16 cellular contexts compared by ENCODE assay signal in the genomic region with DNA sequence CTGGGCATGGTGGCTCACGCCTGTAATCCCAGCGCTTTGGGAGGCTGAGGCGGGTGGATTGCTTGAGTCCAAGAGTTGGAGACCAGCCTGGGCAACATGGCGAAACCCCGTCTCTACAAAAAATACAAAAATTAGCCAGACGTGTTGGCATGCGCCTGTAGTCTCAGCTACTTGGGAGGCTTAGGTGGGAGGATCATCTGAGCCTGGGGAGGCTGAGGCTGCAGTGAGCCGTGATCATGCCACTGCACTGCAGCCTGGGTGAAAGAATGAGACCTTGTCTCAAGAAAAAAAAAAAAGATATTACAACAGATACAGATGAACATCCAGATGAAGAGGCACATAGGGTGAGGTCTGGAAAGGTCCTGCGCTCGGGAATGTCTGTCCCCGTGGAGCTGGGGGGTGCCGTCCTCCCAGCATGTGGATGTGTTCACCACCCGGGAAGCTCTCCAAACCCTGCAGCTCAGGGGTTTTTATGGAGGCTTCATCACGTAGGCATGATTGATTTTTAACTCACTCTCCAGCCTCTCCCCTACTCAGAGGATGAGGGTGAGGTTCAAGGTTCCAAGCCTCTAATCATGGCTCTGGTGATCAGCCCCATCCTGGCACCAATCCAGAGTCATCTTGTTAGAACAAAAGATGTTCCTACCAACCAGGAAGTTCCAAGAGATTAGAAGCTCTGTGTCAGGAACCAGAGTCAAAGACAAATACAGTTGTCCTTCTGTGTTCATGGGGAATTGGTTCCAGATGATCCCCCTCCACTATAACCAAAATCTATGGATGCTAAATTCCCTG.
A peak's percentile ranks its signal among the peaks of the same experiment; 100 is the strongest.
DNase-seq lines count a peak whose midpoint lies in the region; ATAC-seq, FAIRE-seq and TF ChIP-seq lines count a peak whose summit lies in the region.
"Had no signal": no experiment of that assay in that cellular context is flagged by ENCODE, and none has a peak within 500 bp of the region (broad histone marks: within the 10 kb centered on the region; RNA-seq: fewer than 3 reads in every experiment).

No MANE protein-coding gene starts in this region.

- no peaks in the 10 kb centered on the region for H3K36me3 ChIP-seq in transverse colon

- no peaks in the 10 kb centered on the region for H3K4me1 ChIP-seq in right cardiac atrium (ENCODE audit: control insufficient read depth, insufficient read depth, low read length)
- H3K4me1 ChIP-seq in transverse colon = peaks cover 0 to 17% (median 8%) of the 10 kb centered on the region in 4 donors

- DNase-seq in activated effector memory CD4-positive, alpha-beta T cell treated with anti-CD3 and anti-CD28 coated beads, Interleukin-2, amount 50 U/mL, for 16 hours = peak; percentile 37
- DNase-seq in activated effector memory CD4-positive, alpha-beta T cell treated with Interleukin-2 at 50 U/mL for 16 hours = no peak
- DNase-seq in RCC 7860 (ENCODE audit: low spot score) = peak; percentile 24
- DNase-seq in right cardiac atrium = peak in 1 of 3 donors; percentile 31
- DNase-seq in transverse colon = peak; percentile 81
- no peak for DNase-seq in CD14-positive monocyte (ENCODE audit: low spot score)
- DNase-seq in MV-4-11 (lab: John Stamatoyannopoulos, UW) = no peak
- DNase-seq in NCI-H2171 (lab: John Stamatoyannopoulos, UW) = no peak
- DNase-seq: activated CD4-positive, alpha-beta T cell treated with anti-CD3 and anti-CD28 coated beads for 4 hours; amniotic stem cell; cortex of kidney; DND-41; NCI-H2171 treated with DMSO at 0.1 percent for 48 hours had no signal

- H3K4me3 ChIP-seq in right cardiac atrium (ENCODE audit: low read length) = no peak overlapping the region
- H3K4me3 ChIP-seq in transverse colon = no peak overlapping the region

- no peak for TF ChIP-seq POLR2A in transverse colon (IDR thresholded peaks at IDR 0.05)

- peak overlapping the region in 1 of 7 donors; percentile 42 for H3K27ac Mint-ChIP-seq in CD14-positive monocyte
- H3K27ac Mint-ChIP-seq: activated T-cell treated with anti-CD3 and anti-CD28 coated beads, Interleukin-2, amount 50 U/mL, for 24 hours; memory B cell; T-helper 1 cell treated with Interleukin-12 subunit alpha and Interleukin-12 subunit beta and Interleukin-4 antibody, amounts not matched to agents 30 μg/mL and 1 μg/mL, for 36 hours had no signal

- no peaks in the 10 kb centered on the region for H3K4me1 Mint-ChIP-seq in CD14-positive monocyte
- H3K4me1 Mint-ChIP-seq: memory B cell had no signal

- no peak for TF ChIP-seq EP300 in transverse colon (IDR thresholded peaks at IDR 0.05; ENCODE audit: low read depth)

- in situ Hi-C loops in transverse colon (cut with MboI; ENCODE audit: low pct_ligation_motif_present in 1 of 4, low pct_unique_long_range_greater_than_20kb in 1 of 4, low sequenced_read_pairs in 3 of 4) = no loop called here

- peaks cover 2 to 20% (median 13%) of the 10 kb centered on the region in 7 donors for H3K9me3 Mint-ChIP-seq in CD14-positive monocyte
- H3K9me3 Mint-ChIP-seq: activated T-cell treated with anti-CD3 and anti-CD28 coated beads, Interleukin-2, amount 50 U/mL, for 24 hours had no signal

- H3K27ac ChIP-seq in right cardiac atrium (ENCODE audit: low read length) (no peak overlapping the region), transverse colon (peak overlapping the region; percentile 16 to 71 (median 46))

- no peaks in the 10 kb centered on the region for H3K36me3 Mint-ChIP-seq in CD14-positive monocyte

- intact Hi-C loops in right cardiac atrium (cut with DNase I) = no loop called here
- intact Hi-C loops in transverse colon (cut with DNase I; ENCODE audit: low total_unique reads) = no loop called here
- intact Hi-C loops in CD14-positive monocyte (cut with micrococcal nuclease) = no loop called here

- no peak overlapping the region for H3K4me3 Mint-ChIP-seq in CD14-positive monocyte
- H3K4me3 Mint-ChIP-seq: activated T-cell treated with anti-CD3 and anti-CD28 coated beads, Interleukin-2, amount 50 U/mL, for 24 hours; memory B cell; T-helper 1 cell treated with Interleukin-12 subunit alpha and Interleukin-12 subunit beta and Interleukin-4 antibody, amounts not matched to agents 30 μg/mL and 1 μg/mL, for 36 hours had no signal

- H3K27me3 ChIP-seq in right cardiac atrium (ENCODE audit: control insufficient read depth, insufficient read depth) = no peaks in the 10 kb centered on the region
- no peaks in the 10 kb centered on the region for H3K27me3 ChIP-seq in transverse colon

- ATAC-seq in right cardiac atrium = peak; percentile 63 to 84

- peaks cover 0 to 4% (median 4%) of the 10 kb centered on the region in 3 donors for H3K27me3 Mint-ChIP-seq in CD14-positive monocyte (ENCODE audit: low read depth in 3 of 3)
- H3K27me3 Mint-ChIP-seq: activated T-cell treated with anti-CD3 and anti-CD28 coated beads, Interleukin-2, amount 50 U/mL, for 24 hours; memory B cell had no signal

- 75% methylated on average over 14 of the region's 14 CpGs for WGBS in right cardiac atrium
- WGBS in transverse colon (ENCODE audit: low coverage in 1 of 2), 2 donors = 73 to 80% methylated on average over 1 to 14 of the region's 14 CpGs

- peak; percentile 90 for FAIRE-seq in RCC 7860 (lab: Jason Lieb, UNC)

- H3K9me3 ChIP-seq in right cardiac atrium (ENCODE audit: control insufficient read depth, low read length) (no peaks in the 10 kb centered on the region), transverse colon (no peaks in the 10 kb centered on the region)

- TF ChIP-seq CTCF in transverse colon (IDR thresholded peaks at IDR 0.05) (no peak), CD14-positive monocyte (IDR thresholded peaks at IDR 0.05) (no peak)

Comparison
In these comparisons a context has a peak if more than half of its experiments do, and no peak if none do; other contexts are left out.
1. DNase-seq: peak in activated effector memory CD4-positive, alpha-beta T cell treated with anti-CD3 and anti-CD28 coated beads, Interleukin-2, amount 50 U/mL, for 16 hours (single experiment), RCC 7860 (single experiment) and transverse colon (single experiment); none in activated effector memory CD4-positive, alpha-beta T cell treated with Interleukin-2 at 50 U/mL for 16 hours (single experiment), CD14-positive monocyte (single experiment), MV-4-11 (single experiment) and NCI-H2171 (single experiment).